Comparison of ENCODE assay signal across 13 cellular contexts in genomic region chr9:35519697-35520403, GRCh38. TPM values are rescaled to one million over a fixed set of nuclear protein-coding genes. Genes with fewer than 3 reads are reported as not detected.
DNase-seq lines count a peak whose midpoint lies in the region; ATAC-seq, FAIRE-seq and TF ChIP-seq lines count a peak whose summit lies in the region.
"Had no signal": no experiment of that assay in that cellular context is flagged by ENCODE, and none has a peak within 500 bp of the region (broad histone marks: within the 10 kb centered on the region; RNA-seq: fewer than 3 reads in every experiment).

No MANE protein-coding gene starts in this region.

- intact Hi-C loops in gastrocnemius medialis (cut with DNase I; ENCODE audit: low total_unique reads) (loop anchor here (1.0 to 2.0 kb wide), 3 partner anchors 15 to 527 kb away; no protein-coding TSS in a partner anchor), testis (cut with DNase I; ENCODE audit: low total_unique reads) (no loop called here)

- FAIRE-seq in HTR-8/SVneo (lab: Jason Lieb, UNC), result no peak

- POLR2A ChIA-PET in naive thymus-derived CD8-positive, alpha-beta T cell (lab: Charles Lee), result interaction anchor here (1.3 kb wide), 1 partner anchor 10 kb away, joined by 3 read pairs; no protein-coding TSS in a partner anchor

- no peaks in the 10 kb centered on the region for H3K27me3 ChIP-seq in SJSA1 (replicated peaks)
- H3K27me3 ChIP-seq in gastroesophageal sphincter, result no peaks in the 10 kb centered on the region
- no peaks in the 10 kb centered on the region for H3K27me3 ChIP-seq in gastrocnemius medialis
- H3K27me3 ChIP-seq in testis, result no peaks in the 10 kb centered on the region

- H3K9me3 ChIP-seq in SJSA1 (replicated peaks), result no peaks in the 10 kb centered on the region
- no peaks in the 10 kb centered on the region for H3K9me3 ChIP-seq in gastroesophageal sphincter
- no peaks in the 10 kb centered on the region for H3K9me3 ChIP-seq in gastrocnemius medialis
- no peaks in the 10 kb centered on the region for H3K9me3 ChIP-seq in testis

- H3K4me3 ChIP-seq in SJSA1, result no peak overlapping the region
- H3K4me3 ChIP-seq in gastroesophageal sphincter, result no peak overlapping the region
- H3K4me3 ChIP-seq in gastrocnemius medialis, result no peak overlapping the region
- H3K4me3 ChIP-seq in testis, result no peak overlapping the region

- no peak for TF ChIP-seq EP300 in gastroesophageal sphincter (IDR thresholded peaks at IDR 0.05)

- DNase-seq in EL, result peak; percentile 58
- no peak for DNase-seq in SJSA1 (ENCODE audit: low read depth in 1 of 2, low spot score in 2 of 2)
- no peak for DNase-seq in gastrocnemius medialis
- no peak for DNase-seq in testis
- no peak for DNase-seq in HTR-8/SVneo (ENCODE audit: insufficient read length, low spot score)
- DNase-seq in naive thymus-derived CD8-positive, alpha-beta T cell, result no peak
- DNase-seq: GOT3; NCI-H1436; SHP77 treated with DMSO at 0.1 percent for 48 hours; stimulated activated CD4-positive, alpha-beta T cell treated with anti-CD3 and anti-CD28 coated beads, Interleukin-15, amount 100 ng/mL, for 24 hours had no signal

- TF ChIP-seq CTCF in gastroesophageal sphincter (IDR thresholded peaks at IDR 0.05) (no peak), gastrocnemius medialis (IDR thresholded peaks at IDR 0.05 in 4 of 5, conservative IDR thresholded peaks at IDR 0.05 in 1 of 5) (no peak), testis (IDR thresholded peaks at IDR 0.05) (no peak)

- no peak overlapping the region for H3K4me3 Mint-ChIP-seq in naive thymus-derived CD8-positive, alpha-beta T cell

- TF ChIP-seq POLR2A in gastroesophageal sphincter (IDR thresholded peaks at IDR 0.05), result no peak
- no peak for TF ChIP-seq POLR2A in gastrocnemius medialis (IDR thresholded peaks at IDR 0.05)
- no peak for TF ChIP-seq POLR2A in testis (IDR thresholded peaks at IDR 0.05)

- H3K4me1 ChIP-seq in SJSA1 (replicated peaks) (peaks cover 77% of the 10 kb centered on the region), gastroesophageal sphincter (peaks cover 67 to 97% (median 69%) of the 10 kb centered on the region in 3 donors), gastrocnemius medialis (peaks cover 83 to 85% of the 10 kb centered on the region in 2 donors), testis (peaks cover 43% of the 10 kb centered on the region)

- H3K27ac ChIP-seq in SJSA1 (peak overlapping the region; percentile 97), gastroesophageal sphincter (peak overlapping the region; percentile 73 to 96 (median 89)), gastrocnemius medialis (peak overlapping the region; percentile 86 to 95 (median 89)), testis (peak overlapping the region in 1 of 2 donors; percentile 87)

- in situ Hi-C loops in gastrocnemius medialis (cut with MboI; ENCODE audit: low sequenced_read_pairs in 4 of 4), result no loop called here

- no peaks in the 10 kb centered on the region for H3K36me3 Mint-ChIP-seq in naive thymus-derived CD8-positive, alpha-beta T cell

- H3K36me3 ChIP-seq in SJSA1, result peaks cover 3% of the 10 kb centered on the region; the same call in 1 of the 2 replicates
- H3K36me3 ChIP-seq in gastroesophageal sphincter, result no peaks in the 10 kb centered on the region
- no peaks in the 10 kb centered on the region for H3K36me3 ChIP-seq in gastrocnemius medialis
- H3K36me3 ChIP-seq in testis (ENCODE audit: low read depth, missing control alignments), result no peaks in the 10 kb centered on the region

- no CpG with 5 or more reads among the region's 1 CpG for WGBS in gastroesophageal sphincter (ENCODE audit: low coverage in 1 of 2), 2 donors
- WGBS in testis, 2 donors, result 90 to 91% methylated on average over 1 of the region's 1 CpG

- ATAC-seq in gastroesophageal sphincter, result no peak
- ATAC-seq in gastrocnemius medialis, result no peak
- no peak for ATAC-seq in naive thymus-derived CD8-positive, alpha-beta T cell
- ATAC-seq in HG02840 (IDR thresholded peaks at IDR 0.05; ENCODE audit: low FRiP score, unreplicated experiment), result no peak

- no peaks in the 10 kb centered on the region for H3K4me1 Mint-ChIP-seq in naive thymus-derived CD8-positive, alpha-beta T cell

- no peak overlapping the region for H3K27ac Mint-ChIP-seq in naive thymus-derived CD8-positive, alpha-beta T cell

- no peaks in the 10 kb centered on the region for H3K27me3 Mint-ChIP-seq in naive thymus-derived CD8-positive, alpha-beta T cell
- H3K27me3 Mint-ChIP-seq: type B pancreatic cell had no signal

- H3K9me3 Mint-ChIP-seq in naive thymus-derived CD8-positive, alpha-beta T cell, result no peaks in the 10 kb centered on the region
- H3K9me3 Mint-ChIP-seq: type B pancreatic cell had no signal

RNA-seq across cellular contexts. Expression of gene RUSC2, which starts 29.9 kb away (rescaled TPM):
- 22.1 and 24.0 TPM in 2 replicates for total RNA-seq in SJSA1 (2014; rRNA removed; shearing (Covaris generic))
- total RNA-seq in gastroesophageal sphincter, result 10 to 100 TPM; 43.8 to 85.4 (median 59.6) TPM
- total RNA-seq in gastrocnemius medialis, result 100 to 1,000 TPM in 1 of 4 donors, 10 to 100 TPM in 3; 20.8 to 166 (median 45.7) TPM
- total RNA-seq in testis, result 10 to 100 TPM; 28.7 to 32.3 TPM
- polyA plus RNA-seq in testis (ENCODE audit: insufficient read depth, low read depth, low replicate concordance), result 78.1 TPM
- total RNA-seq in naive thymus-derived CD8-positive, alpha-beta T cell, result 1 to 10 TPM in 1 of 2 experiments, under 1 TPM in 1; 0.86 to 1.5 TPM
- under 1 TPM in 1 of 3 donors, not detected in 2; 0.05 TPM for polyA plus RNA-seq in naive thymus-derived CD8-positive, alpha-beta T cell
